In the genomic region with DNA sequence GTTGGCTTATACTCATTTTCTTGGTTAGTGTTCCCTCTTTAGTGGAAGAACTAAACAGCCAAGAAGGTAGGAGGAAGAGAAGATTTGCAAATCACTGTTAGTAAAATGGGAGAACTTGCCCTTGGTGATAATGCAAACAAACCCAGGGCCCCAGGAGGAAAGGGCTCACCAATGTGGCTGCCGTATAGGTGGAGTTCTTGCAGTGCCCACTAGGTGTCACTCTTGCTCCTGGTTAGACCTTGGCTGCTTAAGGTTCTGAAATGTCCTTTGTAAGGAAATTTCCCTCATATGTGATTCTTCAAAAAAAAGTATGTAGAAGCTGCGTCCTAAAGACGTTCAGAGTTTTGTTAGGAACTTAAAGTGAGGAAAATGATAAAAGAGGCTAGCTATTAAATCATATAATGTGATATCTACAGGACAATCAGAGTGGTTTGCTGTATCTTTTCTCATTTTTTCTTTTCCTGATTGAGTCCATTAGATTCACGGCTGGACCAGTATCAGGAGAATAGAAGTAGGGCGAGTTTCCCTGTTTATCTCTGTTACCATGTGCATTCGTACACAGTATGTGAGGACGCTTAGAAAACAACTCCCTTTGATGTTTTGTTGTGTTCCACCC, we compare ENCODE assay signal across 8 cellular contexts. TPM values are rescaled to one million over a fixed set of nuclear protein-coding genes. Genes with fewer than 3 reads are reported as not detected.
DNase-seq lines count a peak whose midpoint lies in the region; ATAC-seq and TF ChIP-seq lines count a peak whose summit lies in the region.

No MANE protein-coding gene starts in this region.

- intact Hi-C loops in activated CD4-positive, alpha-beta T cell treated with anti-CD3 and anti-CD28 coated beads, Interleukin-2, amount 10 ng/mL, durations not matched to agents 24 days and 14 days (cut with micrococcal nuclease), result loop anchor here (5.0 kb wide), 1 partner anchor 142 kb away; no protein-coding TSS in a partner anchor

- ATAC-seq in GM18861 (IDR thresholded peaks at IDR 0.05; ENCODE audit: unreplicated experiment) (peak; percentile 86), HG03097 (IDR thresholded peaks at IDR 0.05; ENCODE audit: low FRiP score, unreplicated experiment) (peak; percentile 80), lung (ENCODE audit: insufficient read depth, low FRiP score) (peak; percentile 80)

- no peak overlapping the region for H3K4me3 ChIP-seq in lung

- H3K27ac ChIP-seq in lung (ENCODE audit: low read depth in 1 of 2, low read length in 1 of 2), result no peak overlapping the region

- H3K36me3 Mint-ChIP-seq in activated CD4-positive, alpha-beta T cell treated with anti-CD3 and anti-CD28 coated beads, Interleukin-2, amount 10 ng/mL, durations not matched to agents 24 days and 14 days (ENCODE audit: low read depth), result peaks cover 65% of the 10 kb centered on the region

- no peak overlapping the region for H3K4me3 Mint-ChIP-seq in activated CD4-positive, alpha-beta T cell treated with anti-CD3 and anti-CD28 coated beads, Interleukin-2, amount 10 ng/mL, durations not matched to agents 24 days and 14 days

- no peaks in the 10 kb centered on the region for H3K9me3 ChIP-seq in lung (ENCODE audit: control insufficient read depth in 2 of 2, insufficient read depth in 1 of 2, low read length in 1 of 2)

- TF ChIP-seq CTCF in lung (IDR thresholded peaks at IDR 0.05; ENCODE audit: control extremely low read depth, extremely low read depth), result peak; percentile 67

- DNase-seq in AG20443 (ENCODE audit: low spot score) (peak; percentile 85), NCI-H345 (lab: John Stamatoyannopoulos, UW) (peak; percentile 65), dedifferentiated amniotic fluid mesenchymal stem cell (ENCODE audit: extremely low spot score) (peak; percentile 58), lung (ENCODE audit: low spot score) (peak; percentile 67)
- DNase-seq in activated CD4-positive, alpha-beta T cell treated with anti-CD3 and anti-CD28 coated beads, Interleukin-2, amount 10 ng/mL, durations not matched to agents 24 days and 14 days, result peak; percentile 92
- DNase-seq in stimulated activated CD8-positive, alpha-beta memory T cell treated with anti-CD3 and anti-CD28 coated beads, Interleukin-15, amount 100 ng/mL, for 4 hours (ENCODE audit: low read depth in 2 of 2), result peak; percentile 28 to 50

- no peaks in the 10 kb centered on the region for H3K27me3 ChIP-seq in lung (ENCODE audit: control insufficient read depth, insufficient read depth)

- 42 to 43% methylated on average over 7 of the region's 7 CpGs for WGBS in lung, 2 donors

- no peak overlapping the region for H3K27ac Mint-ChIP-seq in activated CD4-positive, alpha-beta T cell treated with anti-CD3 and anti-CD28 coated beads, Interleukin-2, amount 10 ng/mL, durations not matched to agents 24 days and 14 days

- H3K4me1 Mint-ChIP-seq in activated CD4-positive, alpha-beta T cell treated with anti-CD3 and anti-CD28 coated beads, Interleukin-2, amount 10 ng/mL, durations not matched to agents 24 days and 14 days, result peaks cover 12% of the 10 kb centered on the region

- H3K4me1 ChIP-seq in lung (ENCODE audit: control insufficient read depth in 2 of 2, insufficient read depth in 2 of 2, low read length in 2 of 2), result peaks cover 4 to 19% of the 10 kb centered on the region in 2 donors

- no peaks in the 10 kb centered on the region for H3K27me3 Mint-ChIP-seq in activated CD4-positive, alpha-beta T cell treated with anti-CD3 and anti-CD28 coated beads, Interleukin-2, amount 10 ng/mL, durations not matched to agents 24 days and 14 days

- peaks cover 9 to 18% of the 10 kb centered on the region in 2 donors for H3K36me3 ChIP-seq in lung (ENCODE audit: control insufficient read depth in 2 of 2, insufficient read depth in 2 of 2, low read length in 2 of 2)

- H3K9me3 Mint-ChIP-seq in activated CD4-positive, alpha-beta T cell treated with anti-CD3 and anti-CD28 coated beads, Interleukin-2, amount 10 ng/mL, durations not matched to agents 24 days and 14 days, result peaks cover 5% of the 10 kb centered on the region

RNA-seq across cellular contexts. Expression of gene RPIA, which starts 48.6 kb away (rescaled TPM):
- total RNA-seq in activated CD4-positive, alpha-beta T cell treated with anti-CD3 and anti-CD28 coated beads, Interleukin-2, amount 10 ng/mL, durations not matched to agents 24 days and 14 days, result 80.6 and 86.5 TPM in 2 replicates
- total RNA-seq in lung, result 10 to 100 TPM; 16.8 to 18.4 TPM
- 10 to 100 TPM; 18.4 to 25.3 TPM for polyA plus RNA-seq in lung

Comparison
In these comparisons a context has a peak if more than half of its experiments do, and no peak if none do; other contexts are left out.
1. DNase-seq: peak in every context shown above with its lines; median percentile 92 in activated CD4-positive, alpha-beta T cell treated with anti-CD3 and anti-CD28 coated beads, Interleukin-2, amount 10 ng/mL, durations not matched to agents 24 days and 14 days; 85 in AG20443; 67 in lung; 65 in NCI-H345; 58 in dedifferentiated amniotic fluid mesenchymal stem cell; 39 in stimulated activated CD8-positive, alpha-beta memory T cell treated with anti-CD3 and anti-CD28 coated beads, Interleukin-15, amount 100 ng/mL, for 4 hours.